Comparison of ENCODE assay signal across 1 cellular context in the genomic region with DNA sequence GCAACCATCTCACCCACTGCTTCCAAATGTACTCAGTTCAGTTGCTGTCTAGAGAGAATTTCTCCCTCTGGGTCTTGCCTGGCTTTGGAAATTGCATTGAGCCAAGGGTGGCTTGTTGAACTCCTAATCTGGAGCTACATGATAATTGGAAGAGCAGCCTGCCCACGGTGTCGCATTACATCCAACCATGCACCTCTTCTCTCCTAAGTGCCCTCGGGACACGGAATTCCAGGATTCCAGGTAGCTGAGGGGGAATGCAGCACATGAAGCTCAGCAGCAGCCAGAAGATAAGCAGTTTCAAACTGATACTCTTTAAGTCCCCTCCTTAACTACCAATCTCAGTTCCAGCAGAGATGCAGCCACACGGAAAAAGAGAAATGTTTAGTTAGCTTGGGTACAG.
TF ChIP-seq lines count a peak whose summit lies in the region.

No MANE protein-coding gene starts in this region.

TF ChIP-seq in GM23338, 12 proteins besides CTCF, POLR2A, EP300 and RAD21 (continued from another document):
- TF ChIP-seq ZNF114 (CRISPR knock-in tag; IDR thresholded peaks at IDR 0.05) (no peak), EZH2 (IDR thresholded peaks at IDR 0.05; ENCODE audit: low read depth, unreplicated experiment) (no peak), STAT1 (IDR thresholded peaks at IDR 0.05; ENCODE audit: unreplicated experiment) (no peak), JUNB (IDR thresholded peaks at IDR 0.05; ENCODE audit: unreplicated experiment) (no peak), CREB1 (CRISPR knock-in tag; IDR thresholded peaks at IDR 0.05; ENCODE audit: low read depth) (no peak), NANOG (IDR thresholded peaks at IDR 0.05; ENCODE audit: borderline replicate concordance) (no peak), EZH2phosphoT487 (IDR thresholded peaks at IDR 0.05; ENCODE audit: unreplicated experiment) (no peak)
- TF ChIP-seq, protein P1, sequence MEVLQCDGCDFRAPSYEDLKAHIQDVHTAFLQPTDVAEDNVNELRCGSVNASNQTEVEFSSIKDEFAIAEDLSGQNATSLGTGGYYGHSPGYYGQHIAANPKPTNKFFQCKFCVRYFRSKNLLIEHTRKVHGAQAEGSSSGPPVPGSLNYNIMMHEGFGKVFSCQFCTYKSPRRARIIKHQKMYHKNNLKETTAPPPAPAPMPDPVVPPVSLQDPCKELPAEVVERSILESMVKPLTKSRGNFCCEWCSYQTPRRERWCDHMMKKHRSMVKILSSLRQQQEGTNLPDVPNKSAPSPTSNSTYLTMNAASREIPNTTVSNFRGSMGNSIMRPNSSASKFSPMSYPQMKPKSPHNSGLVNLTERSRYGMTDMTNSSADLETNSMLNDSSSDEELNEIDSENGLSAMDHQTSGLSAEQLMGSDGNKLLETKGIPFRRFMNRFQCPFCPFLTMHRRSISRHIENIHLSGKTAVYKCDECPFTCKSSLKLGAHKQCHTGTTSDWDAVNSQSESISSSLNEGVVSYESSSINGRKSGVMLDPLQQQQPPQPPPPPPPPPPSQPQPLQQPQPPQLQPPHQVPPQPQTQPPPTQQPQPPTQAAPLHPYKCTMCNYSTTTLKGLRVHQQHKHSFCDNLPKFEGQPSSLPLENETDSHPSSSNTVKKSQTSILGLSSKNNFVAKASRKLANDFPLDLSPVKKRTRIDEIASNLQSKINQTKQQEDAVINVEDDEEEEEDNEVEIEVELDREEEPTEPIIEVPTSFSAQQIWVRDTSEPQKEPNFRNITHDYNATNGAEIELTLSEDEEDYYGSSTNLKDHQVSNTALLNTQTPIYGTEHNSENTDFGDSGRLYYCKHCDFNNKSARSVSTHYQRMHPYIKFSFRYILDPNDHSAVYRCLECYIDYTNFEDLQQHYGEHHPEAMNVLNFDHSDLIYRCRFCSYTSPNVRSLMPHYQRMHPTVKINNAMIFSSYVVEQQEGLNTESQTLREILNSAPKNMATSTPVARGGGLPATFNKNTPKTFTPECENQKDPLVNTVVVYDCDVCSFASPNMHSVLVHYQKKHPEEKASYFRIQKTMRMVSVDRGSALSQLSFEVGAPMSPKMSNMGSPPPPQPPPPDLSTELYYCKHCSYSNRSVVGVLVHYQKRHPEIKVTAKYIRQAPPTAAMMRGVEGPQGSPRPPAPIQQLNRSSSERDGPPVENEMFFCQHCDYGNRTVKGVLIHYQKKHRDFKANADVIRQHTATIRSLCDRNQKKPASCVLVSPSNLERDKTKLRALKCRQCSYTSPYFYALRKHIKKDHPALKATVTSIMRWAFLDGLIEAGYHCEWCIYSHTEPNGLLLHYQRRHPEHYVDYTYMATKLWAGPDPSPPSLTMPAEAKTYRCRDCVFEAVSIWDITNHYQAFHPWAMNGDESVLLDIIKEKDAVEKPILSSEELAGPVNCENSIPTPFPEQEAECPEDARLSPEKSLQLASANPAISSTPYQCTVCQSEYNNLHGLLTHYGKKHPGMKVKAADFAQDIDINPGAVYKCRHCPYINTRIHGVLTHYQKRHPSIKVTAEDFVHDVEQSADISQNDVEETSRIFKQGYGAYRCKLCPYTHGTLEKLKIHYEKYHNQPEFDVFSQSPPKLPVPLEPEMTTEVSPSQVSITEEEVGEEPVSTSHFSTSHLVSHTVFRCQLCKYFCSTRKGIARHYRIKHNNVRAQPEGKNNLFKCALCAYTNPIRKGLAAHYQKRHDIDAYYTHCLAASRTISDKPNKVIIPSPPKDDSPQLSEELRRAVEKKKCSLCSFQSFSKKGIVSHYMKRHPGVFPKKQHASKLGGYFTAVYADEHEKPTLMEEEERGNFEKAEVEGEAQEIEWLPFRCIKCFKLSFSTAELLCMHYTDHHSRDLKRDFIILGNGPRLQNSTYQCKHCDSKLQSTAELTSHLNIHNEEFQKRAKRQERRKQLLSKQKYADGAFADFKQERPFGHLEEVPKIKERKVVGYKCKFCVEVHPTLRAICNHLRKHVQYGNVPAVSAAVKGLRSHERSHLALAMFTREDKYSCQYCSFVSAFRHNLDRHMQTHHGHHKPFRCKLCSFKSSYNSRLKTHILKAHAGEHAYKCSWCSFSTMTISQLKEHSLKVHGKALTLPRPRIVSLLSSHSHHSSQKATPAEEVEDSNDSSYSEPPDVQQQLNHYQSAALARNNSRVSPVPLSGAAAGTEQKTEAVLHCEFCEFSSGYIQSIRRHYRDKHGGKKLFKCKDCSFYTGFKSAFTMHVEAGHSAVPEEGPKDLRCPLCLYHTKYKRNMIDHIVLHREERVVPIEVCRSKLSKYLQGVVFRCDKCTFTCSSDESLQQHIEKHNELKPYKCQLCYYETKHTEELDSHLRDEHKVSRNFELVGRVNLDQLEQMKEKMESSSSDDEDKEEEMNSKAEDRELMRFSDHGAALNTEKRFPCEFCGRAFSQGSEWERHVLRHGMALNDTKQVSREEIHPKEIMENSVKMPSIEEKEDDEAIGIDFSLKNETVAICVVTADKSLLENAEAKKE (CRISPR knock-in tag; IDR thresholded peaks at IDR 0.05), result no peak
- TF ChIP-seq, protein P2, sequence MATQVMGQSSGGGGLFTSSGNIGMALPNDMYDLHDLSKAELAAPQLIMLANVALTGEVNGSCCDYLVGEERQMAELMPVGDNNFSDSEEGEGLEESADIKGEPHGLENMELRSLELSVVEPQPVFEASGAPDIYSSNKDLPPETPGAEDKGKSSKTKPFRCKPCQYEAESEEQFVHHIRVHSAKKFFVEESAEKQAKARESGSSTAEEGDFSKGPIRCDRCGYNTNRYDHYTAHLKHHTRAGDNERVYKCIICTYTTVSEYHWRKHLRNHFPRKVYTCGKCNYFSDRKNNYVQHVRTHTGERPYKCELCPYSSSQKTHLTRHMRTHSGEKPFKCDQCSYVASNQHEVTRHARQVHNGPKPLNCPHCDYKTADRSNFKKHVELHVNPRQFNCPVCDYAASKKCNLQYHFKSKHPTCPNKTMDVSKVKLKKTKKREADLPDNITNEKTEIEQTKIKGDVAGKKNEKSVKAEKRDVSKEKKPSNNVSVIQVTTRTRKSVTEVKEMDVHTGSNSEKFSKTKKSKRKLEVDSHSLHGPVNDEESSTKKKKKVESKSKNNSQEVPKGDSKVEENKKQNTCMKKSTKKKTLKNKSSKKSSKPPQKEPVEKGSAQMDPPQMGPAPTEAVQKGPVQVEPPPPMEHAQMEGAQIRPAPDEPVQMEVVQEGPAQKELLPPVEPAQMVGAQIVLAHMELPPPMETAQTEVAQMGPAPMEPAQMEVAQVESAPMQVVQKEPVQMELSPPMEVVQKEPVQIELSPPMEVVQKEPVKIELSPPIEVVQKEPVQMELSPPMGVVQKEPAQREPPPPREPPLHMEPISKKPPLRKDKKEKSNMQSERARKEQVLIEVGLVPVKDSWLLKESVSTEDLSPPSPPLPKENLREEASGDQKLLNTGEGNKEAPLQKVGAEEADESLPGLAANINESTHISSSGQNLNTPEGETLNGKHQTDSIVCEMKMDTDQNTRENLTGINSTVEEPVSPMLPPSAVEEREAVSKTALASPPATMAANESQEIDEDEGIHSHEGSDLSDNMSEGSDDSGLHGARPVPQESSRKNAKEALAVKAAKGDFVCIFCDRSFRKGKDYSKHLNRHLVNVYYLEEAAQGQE (IDR thresholded peaks at IDR 0.05; ENCODE audit: unreplicated experiment), result no peak
